In the genomic region with DNA sequence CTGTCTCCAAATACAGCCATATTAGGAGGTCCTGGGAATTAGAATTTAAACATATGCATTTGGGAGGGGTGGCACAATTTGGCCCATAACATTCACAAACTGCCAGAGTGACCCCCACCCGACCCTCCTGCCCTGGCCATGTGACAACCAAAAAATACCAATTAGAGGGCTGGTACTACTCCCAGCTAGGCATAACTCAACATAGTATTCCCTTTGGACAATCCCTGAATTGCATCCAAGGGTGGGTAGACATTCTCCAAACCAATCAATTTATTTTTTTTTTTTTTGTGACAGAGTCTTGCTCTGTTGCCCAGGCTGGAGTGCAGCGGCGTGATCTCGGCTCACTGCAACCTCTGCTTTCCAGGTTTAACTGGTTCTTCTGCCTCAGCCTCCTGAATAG, we compare ENCODE assay signal across 26 cellular contexts.
"Had no signal": no experiment of that assay in that cellular context is flagged by ENCODE, and none has a peak within 500 bp of the region (broad histone marks: within the 10 kb centered on the region; RNA-seq: fewer than 3 reads in every experiment).

No MANE protein-coding gene starts in this region.

- H3K4me3 Mint-ChIP-seq: activated CD4-positive, alpha-beta memory T cell treated with anti-CD3 and anti-CD28 coated beads for 36 hours; activated CD4-positive, alpha-beta T cell treated with anti-CD3 and anti-CD28 coated beads, Interleukin-2, amount 10 ng/mL, durations not matched to agents 7 days and 5 days; activated naive CD4-positive, alpha-beta T cell treated with anti-CD3 and anti-CD28 coated beads, Interleukin-2, amount 10 ng/mL, durations not matched to agents 7 days and 5 days; activated naive CD8-positive, alpha-beta T cell treated with anti-CD3 and anti-CD28 coated beads for 36 hours; activated T-helper 17 cell treated with anti-CD3 and anti-CD28 coated beads, Interleukin-2, amount 50 U/mL, for 72 hours; T-helper 17 cell; WTC11 had no signal

- H3K27ac Mint-ChIP-seq: activated CD4-positive, alpha-beta memory T cell treated with anti-CD3 and anti-CD28 coated beads for 36 hours; activated CD4-positive, alpha-beta T cell treated with anti-CD3 and anti-CD28 coated beads, Interleukin-2, amount 10 ng/mL, durations not matched to agents 7 days and 5 days; activated naive CD4-positive, alpha-beta T cell treated with anti-CD3 and anti-CD28 coated beads, Interleukin-2, amount 10 ng/mL, durations not matched to agents 7 days and 5 days; activated naive CD8-positive, alpha-beta T cell treated with anti-CD3 and anti-CD28 coated beads for 36 hours; activated T-helper 17 cell treated with anti-CD3 and anti-CD28 coated beads, Interleukin-2, amount 50 U/mL, for 72 hours; WTC11 had no signal

- ATAC-seq: activated T-helper 17 cell treated with anti-CD3 and anti-CD28 coated beads, Interleukin-2, amount 50 U/mL, for 72 hours; PC-3; SK-N-SH treated with all-trans-retinoic acid at 6 μM for 48 hours; WTC11 had no signal

- H3K27me3 ChIP-seq: brain microvascular endothelial cell, cardiac muscle cell, SJSA1 had no signal

- H3K36me3 ChIP-seq: brain microvascular endothelial cell, cardiac muscle cell, SJSA1 had no signal

- H3K27me3 Mint-ChIP-seq: activated CD4-positive, alpha-beta memory T cell treated with anti-CD3 and anti-CD28 coated beads for 36 hours; activated CD4-positive, alpha-beta T cell treated with anti-CD3 and anti-CD28 coated beads, Interleukin-2, amount 10 ng/mL, durations not matched to agents 7 days and 5 days; activated naive CD4-positive, alpha-beta T cell treated with anti-CD3 and anti-CD28 coated beads, Interleukin-2, amount 10 ng/mL, durations not matched to agents 7 days and 5 days; activated T-helper 17 cell treated with anti-CD3 and anti-CD28 coated beads, Interleukin-2, amount 50 U/mL, for 72 hours had no signal

- H3K9me3 Mint-ChIP-seq: activated CD4-positive, alpha-beta memory T cell treated with anti-CD3 and anti-CD28 coated beads for 36 hours; activated CD4-positive, alpha-beta T cell treated with anti-CD3 and anti-CD28 coated beads, Interleukin-2, amount 10 ng/mL, durations not matched to agents 7 days and 5 days; activated naive CD8-positive, alpha-beta T cell treated with anti-CD3 and anti-CD28 coated beads for 36 hours; activated T-helper 17 cell treated with anti-CD3 and anti-CD28 coated beads, Interleukin-2, amount 50 U/mL, for 72 hours had no signal

- H3K36me3 Mint-ChIP-seq: activated CD4-positive, alpha-beta memory T cell treated with anti-CD3 and anti-CD28 coated beads for 36 hours; activated naive CD4-positive, alpha-beta T cell treated with anti-CD3 and anti-CD28 coated beads, Interleukin-2, amount 10 ng/mL, durations not matched to agents 7 days and 5 days; activated naive CD8-positive, alpha-beta T cell treated with anti-CD3 and anti-CD28 coated beads for 36 hours had no signal

- H3K4me1 Mint-ChIP-seq: activated CD4-positive, alpha-beta T cell treated with anti-CD3 and anti-CD28 coated beads, Interleukin-2, amount 10 ng/mL, durations not matched to agents 7 days and 5 days; activated naive CD4-positive, alpha-beta T cell treated with anti-CD3 and anti-CD28 coated beads, Interleukin-2, amount 10 ng/mL, durations not matched to agents 7 days and 5 days; activated T-helper 17 cell treated with anti-CD3 and anti-CD28 coated beads, Interleukin-2, amount 50 U/mL, for 72 hours; WTC11 had no signal

- H3K4me1 ChIP-seq: SJSA1 had no signal

- H3K27ac ChIP-seq: brain microvascular endothelial cell, cardiac muscle cell, SJSA1 had no signal

- DNase-seq: activated CD4-positive, alpha-beta memory T cell treated with anti-CD3 and anti-CD28 coated beads for 36 hours; activated CD4-positive, alpha-beta T cell treated with anti-CD3 and anti-CD28 coated beads for 1 hour; activated CD4-positive, alpha-beta T cell treated with anti-CD3 and anti-CD28 coated beads, Interleukin-2, amount 10 ng/mL, durations not matched to agents 7 days and 5 days; activated gamma-delta T cell treated with Interleukin-2 at 50 U/mL for 16 hours; activated naive CD4-positive, alpha-beta T cell treated with anti-CD3 and anti-CD28 coated beads, Interleukin-2, amount 10 ng/mL, durations not matched to agents 7 days and 5 days; activated naive CD8-positive, alpha-beta T cell treated with anti-CD3 and anti-CD28 coated beads for 36 hours; activated T-cell treated with anti-CD3 and anti-CD28 coated beads for 4 hours; activated T-cell treated with anti-CD3 and anti-CD28 coated beads, Interleukin-2, amount 50 U/mL, for 48 hours; brain microvascular endothelial cell; MM.1S; NCI-H1105 treated with DMSO at 0.1 percent for 48 hours; NCI-H1436 treated with DMSO at 0.1 percent for 48 hours; NCI-H187; NCI-H2081; NCI-H510A treated with DMSO at 0.1 percent for 48 hours; NCI-H69; NK-92 treated with Interleukin-12 subunit alpha and Interleukin-12 subunit beta, amount 100 ng/mL, for 24 hours; PC-3; SHP77; T-helper 17 cell; T-helper 9 cell had no signal

- H3K4me3 ChIP-seq: cardiac muscle cell, SJSA1 had no signal

- H3K9me3 ChIP-seq: SJSA1 had no signal
